ENCODE assay signal across 14 cellular contexts in the genomic region with DNA sequence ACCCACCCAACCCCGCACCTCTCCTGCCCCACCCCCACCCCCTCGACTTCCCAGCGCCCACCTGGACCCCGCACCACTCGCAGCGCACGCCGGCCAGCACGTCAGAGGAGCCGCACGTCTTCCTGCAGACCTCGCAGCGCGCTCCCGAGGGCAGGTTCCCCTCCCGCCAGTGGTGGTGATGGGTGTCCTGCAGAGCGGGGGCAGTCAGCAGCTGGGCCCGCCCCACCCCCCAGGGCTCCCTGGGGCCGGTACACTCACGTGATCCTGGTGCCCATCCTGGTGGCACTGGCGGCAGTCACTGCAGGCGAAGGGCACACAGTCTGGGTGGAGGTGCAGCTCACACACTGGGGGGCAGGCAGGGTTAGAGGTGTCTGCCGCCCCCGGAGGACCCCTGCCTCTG. TPM values are rescaled to one million over a fixed set of nuclear protein-coding genes. Genes with fewer than 3 reads are reported as not detected.
A peak's percentile ranks its signal among the peaks of the same experiment; 100 is the strongest.
DNase-seq lines count a peak whose midpoint lies in the region; ATAC-seq and TF ChIP-seq lines count a peak whose summit lies in the region.
"Had no signal": no experiment of that assay in that cellular context is flagged by ENCODE, and none has a peak within 500 bp of the region (broad histone marks: within the 10 kb centered on the region; RNA-seq: fewer than 3 reads in every experiment).

No MANE protein-coding gene starts in this region.

- POLR2A ChIA-PET in activated CD4-positive, alpha-beta memory T cell treated with anti-CD3 and anti-CD28 coated beads, Interleukin-2, amount 10 ng/mL, durations not matched to agents 7 days and 5 days (lab: Charles Lee): no interaction called here

- TF ChIP-seq POLR2A in spleen (IDR thresholded peaks at IDR 0.05): no peak

- H4K20me1 ChIP-seq in hepatocyte (ENCODE audit: insufficient read depth, poor library complexity, severe bottlenecking): no peaks in the 10 kb centered on the region

- H3K27me3 ChIP-seq in left ventricle myocardium inferior (ENCODE audit: low read depth): peaks cover 14% of the 10 kb centered on the region
- H3K27me3 ChIP-seq in right cardiac atrium (ENCODE audit: control insufficient read depth, insufficient read depth): no peaks in the 10 kb centered on the region
- no peaks in the 10 kb centered on the region for H3K27me3 ChIP-seq in hepatocyte
- peaks cover 0 to 15% (median 0%) of the 10 kb centered on the region in 7 donors for H3K27me3 ChIP-seq in spleen (replicated peaks in 1 of 7)

- H3K9me3 Mint-ChIP-seq in activated CD4-positive, alpha-beta memory T cell treated with anti-CD3 and anti-CD28 coated beads, Interleukin-2, amount 10 ng/mL, durations not matched to agents 7 days and 5 days: no peaks in the 10 kb centered on the region
- H3K9me3 Mint-ChIP-seq in glutamatergic neuron (ENCODE audit: unreplicated experiment): no peaks in the 10 kb centered on the region

- DNase-seq in left ventricle myocardium inferior: no peak
- DNase-seq in right cardiac atrium: no peak
- DNase-seq in NCI-H1417 (lab: John Stamatoyannopoulos, UW): peak in 2 of 3 experiments; percentile 55 to 70
- no peak for DNase-seq in hepatocyte (ENCODE audit: low spot score)
- peak; percentile 76 for DNase-seq in spleen
- DNase-seq in activated CD4-positive, alpha-beta memory T cell treated with anti-CD3 and anti-CD28 coated beads, Interleukin-2, amount 10 ng/mL, durations not matched to agents 7 days and 5 days: no peak
- no peak for DNase-seq in AG08395 (ENCODE audit: low spot score)
- no peak for DNase-seq in glutamatergic neuron
- DNase-seq: Caco-2, DMS153, KG1, NCI-H1694, NCI-H526 treated with DMSO at 0.1 percent for 48 hours, RPMI8226 had no signal

- no peak overlapping the region for H3K27ac Mint-ChIP-seq in activated CD4-positive, alpha-beta memory T cell treated with anti-CD3 and anti-CD28 coated beads, Interleukin-2, amount 10 ng/mL, durations not matched to agents 7 days and 5 days
- H3K27ac Mint-ChIP-seq in glutamatergic neuron (ENCODE audit: unreplicated experiment): no peak overlapping the region

- no peak for ATAC-seq in right cardiac atrium

- peak overlapping the region; percentile 7 for H3K4me3 ChIP-seq in left ventricle myocardium inferior
- H3K4me3 ChIP-seq in right cardiac atrium (ENCODE audit: low read length): no peak overlapping the region
- H3K4me3 ChIP-seq in hepatocyte: no peak overlapping the region
- peak overlapping the region in 2 of 8 donors; percentile 5 to 37 for H3K4me3 ChIP-seq in spleen

- H3K27me3 Mint-ChIP-seq in activated CD4-positive, alpha-beta memory T cell treated with anti-CD3 and anti-CD28 coated beads, Interleukin-2, amount 10 ng/mL, durations not matched to agents 7 days and 5 days: no peaks in the 10 kb centered on the region
- H3K27me3 Mint-ChIP-seq in glutamatergic neuron (ENCODE audit: unreplicated experiment): peaks cover 6% of the 10 kb centered on the region

- H3K36me3 ChIP-seq in left ventricle myocardium inferior (peaks cover 25% of the 10 kb centered on the region), hepatocyte (replicated peaks; ENCODE audit: insufficient read depth, low read depth) (no peaks in the 10 kb centered on the region), spleen (peaks cover 0 to 43% (median 29%) of the 10 kb centered on the region in 6 donors)

- H3K9me2 ChIP-seq in hepatocyte (replicated peaks; ENCODE audit: insufficient read depth): no peaks in the 10 kb centered on the region

- intact Hi-C loops in left ventricle myocardium inferior (cut with micrococcal nuclease) (no loop called here), right cardiac atrium (cut with DNase I) (no loop called here), spleen (cut with DNase I; ENCODE audit: low total_unique reads) (no loop called here)

- peak overlapping the region; percentile 44 for H3K4me2 ChIP-seq in hepatocyte

- H3K4me1 Mint-ChIP-seq in activated CD4-positive, alpha-beta memory T cell treated with anti-CD3 and anti-CD28 coated beads, Interleukin-2, amount 10 ng/mL, durations not matched to agents 7 days and 5 days: peaks cover 6% of the 10 kb centered on the region
- peaks cover 8% of the 10 kb centered on the region for H3K4me1 Mint-ChIP-seq in glutamatergic neuron (ENCODE audit: low read depth, unreplicated experiment)

- CTCF ChIA-PET in activated CD4-positive, alpha-beta memory T cell treated with anti-CD3 and anti-CD28 coated beads, Interleukin-2, amount 10 ng/mL, durations not matched to agents 7 days and 5 days (lab: Charles Lee): no interaction called here

- no peak overlapping the region for H2AFZ ChIP-seq in hepatocyte

- WGBS in right cardiac atrium: 26% methylated on average over 24 of the region's 24 CpGs
- 49% methylated on average over 12 of the region's 24 CpGs for WGBS in hepatocyte (ENCODE audit: low lambda C conversion rate, missing lambda C conversion rate)
- 14 to 51% (median 37%) methylated on average over 1 to 24 of the region's 24 CpGs for WGBS in spleen, 5 donors

- TF ChIP-seq CTCF in left ventricle myocardium inferior (IDR thresholded peaks at IDR 0.05; ENCODE audit: borderline replicate concordance) (no peak), hepatocyte (IDR thresholded peaks at IDR 0.05; ENCODE audit: poor library complexity) (no peak), spleen (IDR thresholded peaks at IDR 0.05 in 8 of 11, conservative IDR thresholded peaks at IDR 0.05 in 3 of 11) (no peak), glutamatergic neuron (IDR thresholded peaks at IDR 0.05; ENCODE audit: partially characterized antibody, unreplicated experiment) (no peak)

- peaks cover 13% of the 10 kb centered on the region for H3K79me2 ChIP-seq in hepatocyte

- H3K27ac ChIP-seq in left ventricle myocardium inferior (replicated peaks) (no peak overlapping the region), right cardiac atrium (ENCODE audit: low read length) (no peak overlapping the region), hepatocyte (no peak overlapping the region), spleen (no peak overlapping the region)

- H3K4me1 ChIP-seq in left ventricle myocardium inferior: peaks cover 36% of the 10 kb centered on the region
- H3K4me1 ChIP-seq in right cardiac atrium (ENCODE audit: control insufficient read depth, insufficient read depth, low read length): peaks cover 3% of the 10 kb centered on the region
- peaks cover 15% of the 10 kb centered on the region for H3K4me1 ChIP-seq in hepatocyte (ENCODE audit: insufficient read depth)
- peaks cover 13 to 52% (median 40%) of the 10 kb centered on the region in 6 donors for H3K4me1 ChIP-seq in spleen

- H3K4me3 Mint-ChIP-seq in activated CD4-positive, alpha-beta memory T cell treated with anti-CD3 and anti-CD28 coated beads, Interleukin-2, amount 10 ng/mL, durations not matched to agents 7 days and 5 days: no peak overlapping the region
- no peak overlapping the region for H3K4me3 Mint-ChIP-seq in glutamatergic neuron (ENCODE audit: unreplicated experiment)

- no peaks in the 10 kb centered on the region for H3K36me3 Mint-ChIP-seq in activated CD4-positive, alpha-beta memory T cell treated with anti-CD3 and anti-CD28 coated beads, Interleukin-2, amount 10 ng/mL, durations not matched to agents 7 days and 5 days (ENCODE audit: low read depth)
- no peaks in the 10 kb centered on the region for H3K36me3 Mint-ChIP-seq in glutamatergic neuron (ENCODE audit: unreplicated experiment)

- no peaks in the 10 kb centered on the region for H3K9me3 ChIP-seq in left ventricle myocardium inferior (replicated peaks)
- no peaks in the 10 kb centered on the region for H3K9me3 ChIP-seq in right cardiac atrium (ENCODE audit: control insufficient read depth, low read length)
- no peaks in the 10 kb centered on the region for H3K9me3 ChIP-seq in hepatocyte (ENCODE audit: low read depth)
- H3K9me3 ChIP-seq in spleen: no peaks in the 10 kb centered on the region
- H3K9me3 ChIP-seq: Caco-2 had no signal

RNA-seq across cellular contexts. Expression of a gene that starts 5.1 kb away (rescaled TPM):
- total RNA-seq in left ventricle myocardium inferior (3.5 TPM), right cardiac atrium (1 to 10 TPM; 4.5 to 4.9 (median 4.6) TPM), hepatocyte (13.8 and 17.4 TPM in 2 replicates), spleen (10 to 100 TPM; 13.6 to 26.3 (median 17.0) TPM), glutamatergic neuron (ENCODE audit: unreplicated experiment) (26.2 TPM)
- polyA plus RNA-seq in right cardiac atrium (3.6 TPM), hepatocyte (20.7 and 21.1 TPM in 2 replicates), spleen (10 to 100 TPM in 1 of 3 donors, 1 to 10 TPM in 2; 6.3 to 15.4 (median 9.3) TPM)
- 10 to 100 TPM; 13.8 to 14.7 TPM for total RNA-seq in activated CD4-positive, alpha-beta memory T cell treated with anti-CD3 and anti-CD28 coated beads, Interleukin-2, amount 10 ng/mL, durations not matched to agents 7 days and 5 days

RNA-seq across cellular contexts. Expression of a gene that starts 18.6 kb away (rescaled TPM):
- total RNA-seq in left ventricle myocardium inferior (9.0 TPM), right cardiac atrium (10 to 100 TPM; 14.7 to 17.4 (median 17.1) TPM), hepatocyte (13.1 and 15.5 TPM in 2 replicates), spleen (10 to 100 TPM; 18.3 to 58.3 (median 37.9) TPM), glutamatergic neuron (ENCODE audit: unreplicated experiment) (20.3 TPM)
- polyA plus RNA-seq in right cardiac atrium (8.5 TPM), hepatocyte (82.6 and 103 TPM in 2 replicates), spleen (10 to 100 TPM; 11.5 to 26.5 (median 19.1) TPM)
- total RNA-seq in activated CD4-positive, alpha-beta memory T cell treated with anti-CD3 and anti-CD28 coated beads, Interleukin-2, amount 10 ng/mL, durations not matched to agents 7 days and 5 days: 10 to 100 TPM; 18.8 to 19.0 TPM

RNA-seq across cellular contexts. Expression of a gene that starts 25.0 kb away (rescaled TPM):
- total RNA-seq in left ventricle myocardium inferior (not detected), right cardiac atrium (under 1 TPM in 2 of 4 donors, not detected in 2; 0.36 to 0.37 TPM), hepatocyte (11.9 and 12.6 TPM in 2 replicates), spleen (under 1 TPM in 6 of 7 donors, not detected in 1; 0.07 to 0.68 (median 0.19) TPM), glutamatergic neuron (ENCODE audit: unreplicated experiment) (0.54 TPM)
- polyA plus RNA-seq in right cardiac atrium (0.34 TPM), hepatocyte (9.0 and 9.1 TPM in 2 replicates), spleen (under 1 TPM; 0.24 to 0.48 (median 0.30) TPM)
- total RNA-seq in activated CD4-positive, alpha-beta memory T cell treated with anti-CD3 and anti-CD28 coated beads, Interleukin-2, amount 10 ng/mL, durations not matched to agents 7 days and 5 days: under 1 TPM in 1 of 2 experiments, not detected in 1; 0.20 TPM

RNA-seq across cellular contexts. Expression of a gene that starts 36.0 kb away (rescaled TPM):
- total RNA-seq in left ventricle myocardium inferior (20.3 TPM), right cardiac atrium (10 to 100 TPM; 20.9 to 26.0 (median 23.0) TPM), hepatocyte (14.8 and 15.5 TPM in 2 replicates), spleen (10 to 100 TPM; 38.2 to 76.8 (median 56.6) TPM), glutamatergic neuron (ENCODE audit: unreplicated experiment) (62.7 TPM)
- polyA plus RNA-seq in right cardiac atrium (31.1 TPM), hepatocyte (31.4 and 49.7 TPM in 2 replicates), spleen (10 to 100 TPM; 59.4 to 83.9 (median 78.6) TPM)
- total RNA-seq in activated CD4-positive, alpha-beta memory T cell treated with anti-CD3 and anti-CD28 coated beads, Interleukin-2, amount 10 ng/mL, durations not matched to agents 7 days and 5 days: 10 to 100 TPM; 24.1 to 28.8 TPM

RNA-seq across cellular contexts. Expression of a gene that starts 36.1 kb away (rescaled TPM):
- total RNA-seq in left ventricle myocardium inferior: 25.1 TPM
- total RNA-seq in right cardiac atrium: 10 to 100 TPM; 35.5 to 40.2 (median 37.6) TPM
- polyA plus RNA-seq in right cardiac atrium: 45.6 TPM
- total RNA-seq in hepatocyte: 56.3 and 87.1 TPM in 2 replicates
- 84.9 and 88.4 TPM in 2 replicates for polyA plus RNA-seq in hepatocyte
- total RNA-seq in spleen: 100 to 1,000 TPM; 154 to 212 (median 179) TPM
- 100 to 1,000 TPM; 112 to 249 (median 203) TPM for polyA plus RNA-seq in spleen
- total RNA-seq in activated CD4-positive, alpha-beta memory T cell treated with anti-CD3 and anti-CD28 coated beads, Interleukin-2, amount 10 ng/mL, durations not matched to agents 7 days and 5 days: 100 to 1,000 TPM; 139 to 156 TPM
- total RNA-seq in glutamatergic neuron (ENCODE audit: unreplicated experiment): 123 TPM

Comparison
In these comparisons a context has a peak if more than half of its experiments do, and no peak if none do; other contexts are left out.
1. DNase-seq: peak in NCI-H1417 (2 of 3) and spleen (single experiment); none in left ventricle myocardium inferior (single experiment), right cardiac atrium (0 of 3), hepatocyte (single experiment), activated CD4-positive, alpha-beta memory T cell treated with anti-CD3 and anti-CD28 coated beads, Interleukin-2, amount 10 ng/mL, durations not matched to agents 7 days and 5 days (single experiment), AG08395 (single experiment) and glutamatergic neuron (single experiment).